13 cellular contexts compared by ENCODE assay signal in the genomic region with DNA sequence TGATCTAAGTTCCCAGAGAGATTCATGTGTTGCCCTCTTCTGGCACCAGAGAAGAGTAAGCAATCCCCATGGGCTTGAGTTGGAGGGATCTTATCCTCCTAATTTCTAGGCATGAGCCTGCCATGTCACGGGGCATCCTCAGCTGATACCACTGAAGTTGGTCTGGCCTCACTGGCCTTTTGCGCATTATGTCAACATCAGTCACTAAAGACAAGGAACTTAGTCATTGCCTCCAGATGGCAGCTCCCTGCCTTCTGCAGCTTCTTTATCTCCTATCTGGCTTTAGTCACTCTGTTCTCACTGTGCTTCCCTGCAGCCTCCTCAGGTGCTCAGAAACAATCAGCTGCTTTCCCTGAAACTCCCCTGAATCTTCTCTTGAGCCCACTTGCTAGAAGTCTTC.
"Had no signal": no experiment of that assay in that cellular context is flagged by ENCODE, and none has a peak within 500 bp of the region (broad histone marks: within the 10 kb centered on the region; RNA-seq: fewer than 3 reads in every experiment).

No MANE protein-coding gene starts in this region.

- H3K4me3 Mint-ChIP-seq: naive B cell; stimulated activated effector memory CD8-positive, alpha-beta T cell treated with anti-CD3 and anti-CD28 coated beads, Interleukin-12 subunit alpha, Interleukin-12 subunit beta, amount 100 ng/mL, for 72 hours had no signal

- H3K27ac Mint-ChIP-seq: naive B cell; stimulated activated effector memory CD8-positive, alpha-beta T cell treated with anti-CD3 and anti-CD28 coated beads, Interleukin-12 subunit alpha, Interleukin-12 subunit beta, amount 100 ng/mL, for 72 hours had no signal

- H3K4me1 Mint-ChIP-seq: naive B cell; stimulated activated effector memory CD8-positive, alpha-beta T cell treated with anti-CD3 and anti-CD28 coated beads, Interleukin-12 subunit alpha, Interleukin-12 subunit beta, amount 100 ng/mL, for 72 hours had no signal

- ATAC-seq: pancreas; stimulated activated effector memory CD8-positive, alpha-beta T cell treated with anti-CD3 and anti-CD28 coated beads, Interleukin-12 subunit alpha, Interleukin-12 subunit beta, amount 100 ng/mL, for 72 hours had no signal

- H3K9me3 ChIP-seq: pancreas, thyroid gland had no signal

- DNase-seq: activated CD4-positive, CD25-positive, alpha-beta regulatory T cell treated with anti-CD3 and anti-CD28 coated beads, Interleukin-2, amount 50 U/mL, for 72 hours; activated naive CD4-positive, alpha-beta T cell treated with Interleukin-2 at 50 U/mL for 16 hours; anterior cingulate cortex; cerebellar nuclear complex; effector CD8-positive, alpha-beta T cell; head of caudate nucleus; naive B cell; pancreas; sigmoid colon; stimulated activated CD4-positive, alpha-beta T cell treated with anti-CD3 and anti-CD28 coated beads, Interleukin-12 subunit alpha, Interleukin-12 subunit beta, amount 100 ng/mL, for 4 hours; stimulated activated CD4-positive, alpha-beta T cell treated with anti-CD3 and anti-CD28 coated beads, Interleukin-2, amount 100 ng/mL, for 24 hours; thyroid gland had no signal

- H3K36me3 Mint-ChIP-seq: stimulated activated effector memory CD8-positive, alpha-beta T cell treated with anti-CD3 and anti-CD28 coated beads, Interleukin-12 subunit alpha, Interleukin-12 subunit beta, amount 100 ng/mL, for 72 hours had no signal
